23 cellular contexts compared by ENCODE assay signal in the genomic region with DNA sequence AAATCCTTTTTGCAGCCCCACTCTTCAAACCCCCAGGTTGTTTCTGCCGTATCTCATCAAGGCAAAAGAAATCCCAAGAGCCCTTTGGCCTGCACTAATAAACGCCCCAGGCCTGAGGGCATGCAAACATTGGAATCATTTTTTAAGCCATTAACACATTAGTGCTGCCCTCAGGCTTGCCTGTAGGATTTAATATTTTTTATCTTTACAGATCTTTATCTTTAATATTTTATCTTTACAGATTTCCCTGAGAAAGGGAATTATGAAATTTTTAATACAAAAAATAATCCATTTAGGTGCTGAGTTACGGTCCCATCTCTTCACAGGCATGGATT. TPM values are rescaled to one million over a fixed set of nuclear protein-coding genes. Genes with fewer than 3 reads are reported as not detected.
A peak's percentile ranks its signal among the peaks of the same experiment; 100 is the strongest.
DNase-seq lines count a peak whose midpoint lies in the region; ATAC-seq, FAIRE-seq and TF ChIP-seq lines count a peak whose summit lies in the region.
"Had no signal": no experiment of that assay in that cellular context is flagged by ENCODE, and none has a peak within 500 bp of the region (broad histone marks: within the 10 kb centered on the region; RNA-seq: fewer than 3 reads in every experiment).

No MANE protein-coding gene starts in this region.

- H3K4me3 Mint-ChIP-seq in astrocyte (ENCODE audit: unreplicated experiment), result peak overlapping the region; percentile 27
- no peak overlapping the region for H3K4me3 Mint-ChIP-seq in activated T-cell treated with anti-CD3 and anti-CD28 coated beads, Interleukin-2, amount 50 U/mL, for 24 hours
- H3K4me3 Mint-ChIP-seq: CD14-positive monocyte; CD4-positive, alpha-beta memory T cell had no signal

- intact Hi-C loops in psoas muscle (cut with DNase I), result no loop called here

- no peak overlapping the region for H3K27ac Mint-ChIP-seq in astrocyte (ENCODE audit: unreplicated experiment)
- H3K27ac Mint-ChIP-seq in activated T-cell treated with anti-CD3 and anti-CD28 coated beads, Interleukin-2, amount 50 U/mL, for 24 hours, result no peak overlapping the region

- no peak for FAIRE-seq in astrocyte (lab: Jason Lieb, UNC)
- FAIRE-seq: GM12892, GM18507 had no signal

- H3K27ac ChIP-seq in 22Rv1 (peak overlapping the region; percentile 7; the same call in 1 of the 2 replicates), Karpas-422 (ENCODE audit: low read length) (peak overlapping the region; percentile 1; the same call in 1 of the 2 replicates), astrocyte (ENCODE audit: low read depth, low read length) (no peak overlapping the region), psoas muscle (peak overlapping the region; percentile 11), upper lobe of left lung (no peak overlapping the region), MM.1S (ENCODE audit: low read length) (no peak overlapping the region)
- H3K27ac ChIP-seq: BLaER1, GM23248, HL-60 had no signal

- no peak for TF ChIP-seq CTCF in 22Rv1 (IDR thresholded peaks at IDR 0.05)
- TF ChIP-seq CTCF in astrocyte (IDR thresholded peaks at IDR 0.05; ENCODE audit: insufficient read depth, low read depth, low read length), result no peak
- no peak for TF ChIP-seq CTCF in psoas muscle (IDR thresholded peaks at IDR 0.05)
- TF ChIP-seq CTCF in upper lobe of left lung (IDR thresholded peaks at IDR 0.05), result no peak
- TF ChIP-seq CTCF in MM.1S (IDR thresholded peaks at IDR 0.05; ENCODE audit: low read length), result no peak

- ATAC-seq in psoas muscle (no peak), upper lobe of left lung (ENCODE audit: low FRiP score in 2 of 2) (no peak)

- 80 to 85% (median 80%) methylated on average over 3 of the region's 3 CpGs for whole genome bisulfite sequencing in psoas muscle, 3 donors
- WGBS in upper lobe of left lung, 2 donors, result 86 to 97% methylated on average over 3 of the region's 3 CpGs

- DNase-seq in Karpas-422 (no peak), astrocyte (ENCODE audit: low read depth) (no peak), psoas muscle (no peak), upper lobe of left lung (no peak), MM.1S (no peak)
- no peak for DNase-seq in activated T-cell treated with anti-CD3 and anti-CD28 coated beads, Interleukin-2, amount 50 U/mL, for 24 hours
- DNase-seq: CD4-positive, alpha-beta memory T cell; DMS153; DMS79; GDM1; GM23248; IMR-90 had no signal

- peaks cover 23% of the 10 kb centered on the region for H3K36me3 Mint-ChIP-seq in astrocyte (ENCODE audit: low read depth, unreplicated experiment)
- peaks cover 80% of the 10 kb centered on the region for H3K36me3 Mint-ChIP-seq in activated T-cell treated with anti-CD3 and anti-CD28 coated beads, Interleukin-2, amount 50 U/mL, for 24 hours (ENCODE audit: low read depth)

- no peak for TF ChIP-seq EP300 in upper lobe of left lung (IDR thresholded peaks at IDR 0.05)

- H3K4me3 ChIP-seq in Karpas-422 (ENCODE audit: low read length) (no peak overlapping the region), astrocyte (ENCODE audit: insufficient read depth, low read depth, low read length) (no peak overlapping the region), psoas muscle (no peak overlapping the region), upper lobe of left lung (no peak overlapping the region), MM.1S (ENCODE audit: low read length) (no peak overlapping the region)
- H3K4me3 ChIP-seq: BLaER1, GM23248, HAP-1 had no signal

- H3K9me3 ChIP-seq in Karpas-422 (ENCODE audit: low read length) (no peaks in the 10 kb centered on the region), astrocyte (ENCODE audit: insufficient read depth, low read depth, low read length) (no peaks in the 10 kb centered on the region), psoas muscle (no peaks in the 10 kb centered on the region), upper lobe of left lung (no peaks in the 10 kb centered on the region), MM.1S (replicated peaks; ENCODE audit: insufficient read depth, low read length) (no peaks in the 10 kb centered on the region)
- H3K9me3 ChIP-seq: BLaER1, HAP-1 had no signal

- H4K20me1 ChIP-seq in Karpas-422 (ENCODE audit: insufficient read depth, low read depth, low read length), result no peaks in the 10 kb centered on the region
- H4K20me1 ChIP-seq in astrocyte (ENCODE audit: insufficient read depth, low read length), result no peaks in the 10 kb centered on the region
- H4K20me1 ChIP-seq in MM.1S (ENCODE audit: insufficient read depth, low read length), result no peaks in the 10 kb centered on the region
- H4K20me1 ChIP-seq: BLaER1 had no signal

- TF ChIP-seq POLR2A in upper lobe of left lung (IDR thresholded peaks at IDR 0.05), result no peak

- no peaks in the 10 kb centered on the region for H3K9me3 Mint-ChIP-seq in astrocyte (ENCODE audit: unreplicated experiment)
- no peaks in the 10 kb centered on the region for H3K9me3 Mint-ChIP-seq in activated T-cell treated with anti-CD3 and anti-CD28 coated beads, Interleukin-2, amount 50 U/mL, for 24 hours
- H3K9me3 Mint-ChIP-seq: CD14-positive monocyte; CD4-positive, alpha-beta memory T cell had no signal

- no peak overlapping the region for H2AFZ ChIP-seq in Karpas-422 (ENCODE audit: low read length)
- H2AFZ ChIP-seq in astrocyte (ENCODE audit: low read depth, low read length), result no peak overlapping the region
- no peak overlapping the region for H2AFZ ChIP-seq in MM.1S (ENCODE audit: low read length)
- H2AFZ ChIP-seq: GM23248 had no signal

- H3K27me3 Mint-ChIP-seq in astrocyte (ENCODE audit: low read depth, unreplicated experiment), result no peaks in the 10 kb centered on the region
- H3K27me3 Mint-ChIP-seq in activated T-cell treated with anti-CD3 and anti-CD28 coated beads, Interleukin-2, amount 50 U/mL, for 24 hours, result no peaks in the 10 kb centered on the region
- H3K27me3 Mint-ChIP-seq: CD4-positive, alpha-beta memory T cell had no signal

- no peaks in the 10 kb centered on the region for H3K79me2 ChIP-seq in Karpas-422 (ENCODE audit: low read length)
- H3K79me2 ChIP-seq in astrocyte (ENCODE audit: insufficient read depth, low read length), result no peaks in the 10 kb centered on the region
- H3K79me2 ChIP-seq in MM.1S (ENCODE audit: low read length), result no peaks in the 10 kb centered on the region; the same call in 1 of the 2 replicates

- H3K9ac ChIP-seq in Karpas-422 (ENCODE audit: low read length) (no peak overlapping the region), astrocyte (ENCODE audit: low read length) (no peak overlapping the region), MM.1S (ENCODE audit: low read length) (no peak overlapping the region)
- H3K9ac ChIP-seq: BLaER1, GM23248 had no signal

- H3K4me1 ChIP-seq in Karpas-422 (ENCODE audit: low read length) (peaks cover 5% of the 10 kb centered on the region), astrocyte (ENCODE audit: insufficient read depth, low read length) (no peaks in the 10 kb centered on the region), psoas muscle (no peaks in the 10 kb centered on the region), upper lobe of left lung (no peaks in the 10 kb centered on the region), MM.1S (ENCODE audit: low read length) (no peaks in the 10 kb centered on the region)
- H3K4me1 ChIP-seq: BLaER1, HAP-1 had no signal

- H3K4me1 Mint-ChIP-seq in astrocyte (ENCODE audit: low read depth, unreplicated experiment), result peaks cover 9% of the 10 kb centered on the region
- H3K4me1 Mint-ChIP-seq in activated T-cell treated with anti-CD3 and anti-CD28 coated beads, Interleukin-2, amount 50 U/mL, for 24 hours (ENCODE audit: low read depth), result no peaks in the 10 kb centered on the region
- H3K4me1 Mint-ChIP-seq: CD4-positive, alpha-beta memory T cell had no signal

- H3K4me2 ChIP-seq in Karpas-422 (ENCODE audit: low read depth, low read length, poor library complexity, severe bottlenecking) (no peak overlapping the region), astrocyte (ENCODE audit: low read length) (no peak overlapping the region), MM.1S (ENCODE audit: low read depth, low read length) (no peak overlapping the region)
- H3K4me2 ChIP-seq: BLaER1 had no signal

- H3K27me3 ChIP-seq in Karpas-422 (ENCODE audit: low read length) (no peaks in the 10 kb centered on the region), astrocyte (ENCODE audit: insufficient read depth, low read length) (no peaks in the 10 kb centered on the region), psoas muscle (ENCODE audit: insufficient read depth in 3 of 3, low read length in 2 of 3) (no peaks in the 10 kb centered on the region), upper lobe of left lung (no peaks in the 10 kb centered on the region), MM.1S (replicated peaks; ENCODE audit: insufficient read depth, low read length) (no peaks in the 10 kb centered on the region)
- H3K27me3 ChIP-seq: BLaER1 had no signal

- H3F3A ChIP-seq in MM.1S (ENCODE audit: insufficient read depth, low read length), result 0 out of 2 replicates have a peak, but pooled peaks cover 3% of the 10 kb centered on the region

- H3K36me3 ChIP-seq in Karpas-422 (ENCODE audit: insufficient read depth, low read length) (peaks cover 18% of the 10 kb centered on the region; the same call in 1 of the 2 replicates), astrocyte (ENCODE audit: insufficient read depth, low read length) (peaks cover 40% of the 10 kb centered on the region), psoas muscle (ENCODE audit: insufficient read depth in 1 of 2, low read depth in 1 of 2) (peaks cover 0 to 66% of the 10 kb centered on the region in 2 donors), upper lobe of left lung (peaks cover 14 to 45% (median 28%) of the 10 kb centered on the region in 4 donors), MM.1S (replicated peaks; ENCODE audit: insufficient read depth, low read length) (peaks cover 9% of the 10 kb centered on the region)

- H3K9me2 ChIP-seq in Karpas-422 (replicated peaks; ENCODE audit: insufficient read depth, low read length) (no peaks in the 10 kb centered on the region), MM.1S (replicated peaks; ENCODE audit: insufficient read depth, low read length) (no peaks in the 10 kb centered on the region)

RNA-seq across cellular contexts. Expression of gene GTPBP2, which starts 14.7 kb away (rescaled TPM):
- 70.3 and 72.3 TPM in 2 replicates for total RNA-seq in Karpas-422 (2014; rRNA removed; shearing (Covaris generic); ENCODE audit: low replicate concordance)
- total RNA-seq in astrocyte (86.6 and 90.6 TPM in 2 replicates), psoas muscle (10 to 100 TPM; 32.8 to 43.8 (median 35.2) TPM), upper lobe of left lung (100 to 1,000 TPM in 1 of 6 donors, 10 to 100 TPM in 5; 41.3 to 128 (median 78.1) TPM)
- polyA plus RNA-seq in psoas muscle, result 10 to 100 TPM; 27.8 to 69.6 (median 33.9) TPM

RNA-seq across cellular contexts. Expression of gene MAD2L1BP, which starts 21.3 kb away (rescaled TPM):
- total RNA-seq in Karpas-422 (2014; rRNA removed; shearing (Covaris generic); ENCODE audit: low replicate concordance), result 28.5 and 32.2 TPM in 2 replicates
- total RNA-seq in astrocyte, result 28.0 and 32.2 TPM in 2 replicates
- 10 to 100 TPM; 17.0 to 36.6 (median 26.1) TPM for total RNA-seq in psoas muscle
- 10 to 100 TPM; 30.5 to 43.1 (median 31.6) TPM for polyA plus RNA-seq in psoas muscle
- total RNA-seq in upper lobe of left lung, result 10 to 100 TPM; 16.8 to 66.4 (median 24.9) TPM

RNA-seq across cellular contexts. Expression of gene RSPH9, which starts 30.5 kb away (rescaled TPM):
- total RNA-seq in Karpas-422 (2014; rRNA removed; shearing (Covaris generic); ENCODE audit: low replicate concordance), result not detected in 2 replicates
- total RNA-seq in astrocyte, result 0.30 and 0.55 TPM in 2 replicates
- total RNA-seq in psoas muscle, result under 1 TPM in 1 of 4 donors, not detected in 3; 0.11 TPM
- under 1 TPM; 0.36 to 0.59 (median 0.51) TPM for polyA plus RNA-seq in psoas muscle
- 1 to 10 TPM in 5 of 6 donors, under 1 TPM in 1; 0.20 to 4.2 (median 2.1) TPM for total RNA-seq in upper lobe of left lung
- total RNA-seq: A172; CD4-positive, alpha-beta memory T cell; Daoy; H4; HT1080 had no signal

RNA-seq across cellular contexts. Expression of gene POLH, which starts 38.4 kb away (rescaled TPM):
- total RNA-seq in Karpas-422 (2014; rRNA removed; shearing (Covaris generic); ENCODE audit: low replicate concordance), result 10.3 and 15.4 TPM in 2 replicates
- total RNA-seq in astrocyte, result 53.0 and 58.0 TPM in 2 replicates
- 1 to 10 TPM; 3.6 to 6.4 (median 5.5) TPM for total RNA-seq in psoas muscle
- 1 to 10 TPM; 1.7 to 6.8 (median 1.9) TPM for polyA plus RNA-seq in psoas muscle
- 10 to 100 TPM in 5 of 6 donors, 1 to 10 TPM in 1; 9.1 to 27.5 (median 19.8) TPM for total RNA-seq in upper lobe of left lung

RNA-seq across cellular contexts. Expression of gene XPO5, which starts 38.5 kb away (rescaled TPM):
- total RNA-seq in Karpas-422 (2014; rRNA removed; shearing (Covaris generic); ENCODE audit: low replicate concordance), result 57.9 and 61.2 TPM in 2 replicates
- total RNA-seq in astrocyte, result 53.0 and 62.6 TPM in 2 replicates
- total RNA-seq in psoas muscle, result 10 to 100 TPM; 17.5 to 40.1 (median 20.1) TPM
- polyA plus RNA-seq in psoas muscle, result 10 to 100 TPM; 12.3 to 21.7 (median 12.8) TPM
- 10 to 100 TPM; 17.9 to 48.2 (median 25.1) TPM for total RNA-seq in upper lobe of left lung

Comparison
In these comparisons a context has a peak if more than half of its experiments do, and no peak if none do; other contexts are left out.
1. H3K27ac ChIP-seq: peak in 22Rv1 (single experiment), Karpas-422 (single experiment) and psoas muscle (single experiment); none in astrocyte (single experiment), upper lobe of left lung (0 of 4) and MM.1S (single experiment).